In the genomic region with DNA sequence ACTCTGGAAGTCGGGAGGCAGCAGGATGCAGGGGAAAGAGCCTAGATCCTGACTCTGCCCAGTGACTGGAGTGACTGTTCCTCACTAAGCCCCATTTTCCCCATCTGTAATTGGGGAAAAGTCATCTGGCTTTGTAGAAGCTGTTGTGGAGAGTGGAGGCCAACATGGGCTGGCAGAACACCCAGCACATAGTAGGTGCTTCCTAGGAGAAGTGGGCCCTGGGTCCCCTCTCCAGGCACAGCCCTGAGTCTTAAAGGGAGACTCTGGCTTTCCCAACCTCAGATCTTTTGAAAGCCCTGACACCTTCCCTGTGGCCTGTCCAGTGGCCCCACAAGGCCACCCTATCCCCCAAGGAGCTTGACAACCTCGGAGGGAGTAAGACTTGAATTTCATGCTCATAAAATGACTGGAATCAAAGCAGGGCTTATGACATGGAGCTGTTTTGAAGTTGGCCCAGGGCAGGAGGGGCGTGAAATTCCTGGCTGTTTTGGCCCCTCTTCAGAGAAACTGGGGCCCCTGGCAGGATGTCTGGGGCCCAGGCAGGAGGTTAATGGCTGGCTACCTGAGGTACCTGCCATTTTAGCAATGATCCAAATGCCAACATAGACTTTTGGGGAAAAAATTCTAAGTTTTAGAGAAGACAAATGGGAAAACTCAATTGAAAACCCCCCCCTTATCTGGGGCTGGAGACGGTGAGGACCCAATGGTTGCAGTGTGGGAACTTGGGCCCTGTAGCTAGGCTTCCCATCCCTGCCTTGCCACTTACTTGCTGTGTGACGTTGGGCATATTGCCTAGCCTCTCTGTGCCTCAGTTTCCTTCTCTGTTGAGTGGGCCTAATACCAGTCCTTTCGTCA, we compare ENCODE assay signal across 24 cellular contexts.
"Had no signal": no experiment of that assay in that cellular context is flagged by ENCODE, and none has a peak within 500 bp of the region (broad histone marks: within the 10 kb centered on the region; RNA-seq: fewer than 3 reads in every experiment).

No MANE protein-coding gene starts in this region.

- DNase-seq: dorsolateral prefrontal cortex; effector CD4-positive, alpha-beta T cell; foreskin fibroblast; heart left ventricle; kidney; natural killer cell; psoas muscle; spleen; stimulated activated CD4-positive, alpha-beta T cell treated with anti-CD3 and anti-CD28 coated beads, Interleukin-4, amount 100 ng/mL, for 4 hours; stimulated activated naive CD8-positive, alpha-beta T cell treated with anti-CD3 and anti-CD28 coated beads, Interleukin-15, Interleukin-2, amounts not matched to agents 100 U/mL and 50 U/mL, for 24 hours; substantia nigra; testis; tibial artery; upper lobe of left lung had no signal

- H3K79me2 ChIP-seq: hepatocyte had no signal

- H2AFZ ChIP-seq: hepatocyte had no signal

- H3K4me2 ChIP-seq: hepatocyte had no signal

- H3K4me3 ChIP-seq: dorsolateral prefrontal cortex, gastroesophageal sphincter, heart left ventricle, hepatocyte, left lung, psoas muscle, skin epidermis, spleen, testis, tibial artery, upper lobe of left lung had no signal

- FAIRE-seq: colon, kidney, urothelium cell line had no signal

- H3K9me3 ChIP-seq: gastroesophageal sphincter, heart left ventricle, left lung, psoas muscle, spleen, testis, tibial artery, upper lobe of left lung had no signal

- H3K4me1 ChIP-seq: gastroesophageal sphincter, left lung, psoas muscle, testis, tibial artery, upper lobe of left lung had no signal

- H3K36me3 ChIP-seq: gastroesophageal sphincter, heart left ventricle, left lung, spleen, tibial artery, upper lobe of left lung had no signal

- ATAC-seq: esophagus mucosa; gastroesophageal sphincter; heart left ventricle; left lung; natural killer cell; psoas muscle; right cardiac atrium; stimulated activated memory B cell treated with anti-CD40 and anti-IgM and Interleukin-4, amounts not matched to agents 10 μg/mL and 1 μg/mL and 100 μg/mL, for 72 hours; stimulated activated naive CD8-positive, alpha-beta T cell treated with anti-CD3 and anti-CD28 coated beads, Interleukin-15, Interleukin-2, amounts not matched to agents 100 U/mL and 50 U/mL, for 24 hours had no signal

- H3K27ac ChIP-seq: dorsolateral prefrontal cortex, epithelial cell of prostate, gastroesophageal sphincter, heart left ventricle, hepatocyte, left lung, psoas muscle, skin epidermis, spleen, testis, tibial artery, upper lobe of left lung had no signal

- H3K27me3 ChIP-seq: dorsolateral prefrontal cortex, gastroesophageal sphincter, heart left ventricle, hepatocyte, left lung, spleen, testis, upper lobe of left lung had no signal
